ENCODE assay signal across 8 cellular contexts in genomic region chrX:1592863-1593201, GRCh38. TPM values are rescaled to one million over a fixed set of nuclear protein-coding genes. Genes with fewer than 3 reads are reported as not detected.
DNase-seq lines count a peak whose midpoint lies in the region; ATAC-seq and TF ChIP-seq lines count a peak whose summit lies in the region.

No MANE protein-coding gene starts in this region.

- H3K4me3 Mint-ChIP-seq in progenitor cell of endocrine pancreas (ENCODE audit: low read depth): peak overlapping the region; percentile 93

- H3K4me1 Mint-ChIP-seq in progenitor cell of endocrine pancreas (ENCODE audit: low read depth): peaks cover 7% of the 10 kb centered on the region

- H3K27ac Mint-ChIP-seq in progenitor cell of endocrine pancreas: peak overlapping the region; percentile 89

- TF ChIP-seq CTCF in GM12865 (IDR thresholded peaks at IDR 0.05; ENCODE audit: insufficient read depth, low read depth, low read length, missing control alignments): no peak
- no peak for TF ChIP-seq CTCF in fibroblast of mammary gland (conservative IDR thresholded peaks at IDR 0.05; ENCODE audit: control insufficient read depth, insufficient read depth, low read depth, low read length)
- no peak for TF ChIP-seq CTCF in progenitor cell of endocrine pancreas (IDR thresholded peaks at IDR 0.05; ENCODE audit: unreplicated experiment)

- no peaks in the 10 kb centered on the region for H3K9me3 ChIP-seq in SK-N-MC (ENCODE audit: low read depth, low read length)

- H3K9ac ChIP-seq in SK-N-MC (ENCODE audit: insufficient read length): peak overlapping the region; percentile 92

- ATAC-seq in HG02571 (IDR thresholded peaks at IDR 0.05; ENCODE audit: unreplicated experiment): peak; percentile 1

- H3K4me3 ChIP-seq in GM12865 (ENCODE audit: low read depth, low read length) (peak overlapping the region; percentile 86), SK-N-MC (peak overlapping the region; percentile 83), fibroblast of mammary gland (ENCODE audit: control insufficient read depth, low read depth, low read length) (peak overlapping the region; percentile 82)

- peaks cover 39% of the 10 kb centered on the region; the same call in 1 of the 2 replicates for H3K36me3 ChIP-seq in SK-N-MC (ENCODE audit: insufficient read depth, low read length)

- H3K36me3 Mint-ChIP-seq in progenitor cell of endocrine pancreas (ENCODE audit: insufficient read depth): peaks cover 17% of the 10 kb centered on the region

- H3K9me3 Mint-ChIP-seq in progenitor cell of endocrine pancreas (ENCODE audit: low read depth): no peaks in the 10 kb centered on the region

- no peak overlapping the region for H3K27ac ChIP-seq in SK-N-MC

- DNase-seq in GM12865 (ENCODE audit: low read depth): no peak
- DNase-seq in SK-N-MC (ENCODE audit: low read depth, low spot score): no peak
- DNase-seq in fibroblast of mammary gland (ENCODE audit: low read depth): no peak
- no peak for DNase-seq in progenitor cell of endocrine pancreas (ENCODE audit: low spot score, unreplicated experiment)
- no peak for DNase-seq in NCI-H748 (lab: John Stamatoyannopoulos, UW; ENCODE audit: unreplicated experiment)
- DNase-seq in nucleus accumbens (lab: John Stamatoyannopoulos, UW): no peak
- no peak for DNase-seq in NK-92 treated with Interleukin-12 subunit alpha and Interleukin-12 subunit beta, amount 100 ng/mL, for 24 hours (lab: John Stamatoyannopoulos, UW)

- no peaks in the 10 kb centered on the region for H3K27me3 Mint-ChIP-seq in progenitor cell of endocrine pancreas

RNA-seq across cellular contexts. Expression of gene AKAP17A, which starts 1.4 kb away (rescaled TPM):
- 52.7 and 56.0 TPM in 2 replicates for total RNA-seq in progenitor cell of endocrine pancreas

RNA-seq across cellular contexts. Expression of gene ASMT, which starts 22.0 kb away (rescaled TPM):
- total RNA-seq in progenitor cell of endocrine pancreas: 0.36 TPM in 1 of 2 replicates, not detected in the other

RNA-seq across cellular contexts. Expression of gene P2RY8, which starts 55.8 kb away (rescaled TPM):
- not detected in 2 replicates for total RNA-seq in progenitor cell of endocrine pancreas
